1 cellular context compared by ENCODE assay signal in genomic region chr2:25294573-25295462, GRCh38.
TF ChIP-seq lines count a peak whose summit lies in the region.

No MANE protein-coding gene starts in this region.

TF ChIP-seq in K562, 482 proteins besides CTCF, POLR2A, EP300 and RAD21 (continued from another document):
- TF ChIP-seq ZBTB40 (IDR thresholded peaks at IDR 0.05) (peak; percentile 72), ZBTB40 (CRISPR knock-in tag; IDR thresholded peaks at IDR 0.05) (no peak), PHF20 (IDR thresholded peaks at IDR 0.05; ENCODE audit: partially characterized antibody) (peak; percentile 23)
